ENCODE assay signal across 32 cellular contexts in the genomic region with DNA sequence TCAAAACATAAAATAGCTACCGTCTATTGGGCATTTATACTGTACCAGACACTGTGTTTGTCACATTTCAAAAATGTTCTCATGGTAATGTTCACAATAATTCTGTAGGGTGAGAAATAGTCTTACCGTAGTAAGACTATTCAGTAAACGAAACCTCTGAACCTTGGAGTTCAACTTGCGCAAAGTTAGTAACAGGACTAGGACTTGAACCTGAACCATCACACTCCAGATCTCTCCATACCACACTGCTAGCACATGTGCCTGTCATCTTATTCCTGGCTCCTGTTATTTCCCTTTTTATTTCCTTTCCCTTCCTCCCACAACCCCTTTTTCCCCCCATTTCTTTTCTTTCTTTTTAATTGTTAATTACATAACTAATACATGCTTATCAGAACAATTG.
"Had no signal": no experiment of that assay in that cellular context is flagged by ENCODE, and none has a peak within 500 bp of the region (broad histone marks: within the 10 kb centered on the region; RNA-seq: fewer than 3 reads in every experiment).

No MANE protein-coding gene starts in this region.

- ATAC-seq: activated CD4-positive, alpha-beta T cell treated with anti-CD3 and anti-CD28 coated beads for 36 hours; activated CD8-positive, alpha-beta memory T cell treated with anti-CD3 and anti-CD28 coated beads, Interleukin-2, amount 10 ng/mL, durations not matched to agents 7 days and 5 days; activated CD8-positive, alpha-beta T cell treated with anti-CD3 and anti-CD28 coated beads, Interleukin-2, amount 10 ng/mL, durations not matched to agents 7 days and 5 days; activated naive CD4-positive, alpha-beta T cell treated with anti-CD3 and anti-CD28 coated beads, Interleukin-2, amount 50 U/mL, for 72 hours; esophagus mucosa; T-helper 17 cell had no signal

- H3K27ac Mint-ChIP-seq: activated CD4-positive, alpha-beta memory T cell treated with anti-CD3 and anti-CD28 coated beads for 36 hours; activated CD4-positive, alpha-beta T cell treated with anti-CD3 and anti-CD28 coated beads for 36 hours; activated CD4-positive, alpha-beta T cell treated with anti-CD3 and anti-CD28 coated beads, Interleukin-2, amount 10 ng/mL, durations not matched to agents 24 days and 14 days; activated CD8-positive, alpha-beta memory T cell treated with anti-CD3 and anti-CD28 coated beads, Interleukin-2, amount 10 ng/mL, durations not matched to agents 7 days and 5 days; activated CD8-positive, alpha-beta T cell treated with anti-CD3 and anti-CD28 coated beads, Interleukin-2, amount 10 ng/mL, durations not matched to agents 7 days and 5 days; activated naive CD4-positive, alpha-beta T cell treated with anti-CD3 and anti-CD28 coated beads, Interleukin-2, amount 10 ng/mL, durations not matched to agents 7 days and 5 days; activated naive CD4-positive, alpha-beta T cell treated with anti-CD3 and anti-CD28 coated beads, Interleukin-2, amount 50 U/mL, for 72 hours; activated naive CD8-positive, alpha-beta T cell treated with anti-CD3 and anti-CD28 coated beads, Interleukin-2, amount 10 ng/mL, durations not matched to agents 7 days and 5 days; brain; endodermal cell; T-helper 17 cell; T-helper 2 cell treated with Interferon-gamma antibody and Interleukin-4, amounts not matched to agents 5 μg/mL and 100 μg/mL, for 36 hours had no signal

- H3K27ac ChIP-seq: ascending aorta, breast epithelium, cardiac muscle cell, colonic mucosa, WERI-Rb-1 had no signal

- H3K27me3 ChIP-seq: ascending aorta, breast epithelium, cardiac muscle cell, colonic mucosa had no signal

- H3K9me3 ChIP-seq: ascending aorta, breast epithelium, colonic mucosa had no signal

- FAIRE-seq: frontal cortex had no signal

- H3K4me1 Mint-ChIP-seq: activated CD4-positive, alpha-beta T cell treated with anti-CD3 and anti-CD28 coated beads for 36 hours; activated CD4-positive, alpha-beta T cell treated with anti-CD3 and anti-CD28 coated beads, Interleukin-2, amount 10 ng/mL, durations not matched to agents 24 days and 14 days; activated CD8-positive, alpha-beta memory T cell treated with anti-CD3 and anti-CD28 coated beads, Interleukin-2, amount 10 ng/mL, durations not matched to agents 7 days and 5 days; activated naive CD4-positive, alpha-beta T cell treated with anti-CD3 and anti-CD28 coated beads, Interleukin-2, amount 10 ng/mL, durations not matched to agents 7 days and 5 days; activated naive CD8-positive, alpha-beta T cell treated with anti-CD3 and anti-CD28 coated beads, Interleukin-2, amount 10 ng/mL, durations not matched to agents 7 days and 5 days; T-helper 17 cell had no signal

- H3K4me3 ChIP-seq: ascending aorta, breast epithelium, cardiac muscle cell, colonic mucosa had no signal

- DNase-seq: activated CD4-positive, alpha-beta memory T cell treated with anti-CD3 and anti-CD28 coated beads for 36 hours; activated CD4-positive, alpha-beta T cell treated with anti-CD3 and anti-CD28 coated beads for 36 hours; activated CD4-positive, alpha-beta T cell treated with anti-CD3 and anti-CD28 coated beads, Interleukin-2, amount 10 ng/mL, durations not matched to agents 24 days and 14 days; activated CD4-positive, CD25-positive, alpha-beta regulatory T cell; activated CD4-positive, CD25-positive, alpha-beta regulatory T cell treated with anti-CD3 and anti-CD28 coated beads, Interleukin-2, amount 50 U/mL, for 72 hours; activated CD8-positive, alpha-beta memory T cell treated with anti-CD3 and anti-CD28 coated beads, Interleukin-2, amount 10 ng/mL, durations not matched to agents 7 days and 5 days; activated CD8-positive, alpha-beta memory T cell treated with anti-CD3 and anti-CD28 coated beads, Interleukin-2, amount 50 U/mL, for 4 hours; activated CD8-positive, alpha-beta T cell treated with anti-CD3 and anti-CD28 coated beads, Interleukin-2, amount 10 ng/mL, durations not matched to agents 7 days and 5 days; activated gamma-delta T cell; activated naive CD4-positive, alpha-beta T cell; activated naive CD4-positive, alpha-beta T cell treated with anti-CD3 and anti-CD28 coated beads, Interleukin-2, amount 10 ng/mL, durations not matched to agents 7 days and 5 days; activated naive CD8-positive, alpha-beta T cell treated with anti-CD3 and anti-CD28 coated beads, Interleukin-2, amount 10 ng/mL, durations not matched to agents 7 days and 5 days; activated T-cell treated with anti-CD3 and anti-CD28 coated beads, Interleukin-2, amount 50 U/mL, for 1 hour; activated T-cell treated with anti-CD3 and anti-CD28 coated beads, Interleukin-2, amount 50 U/mL, for 48 hours; central memory CD4-positive, alpha-beta T cell; cerebellar nuclear complex; colonic mucosa; effector memory CD4-positive, alpha-beta T cell; endodermal cell; foreskin fibroblast; head of caudate nucleus; T-helper 17 cell; T1000; WERI-Rb-1 had no signal

- H3K36me3 ChIP-seq: ascending aorta, breast epithelium, cardiac muscle cell, colonic mucosa, WERI-Rb-1 had no signal

- H3K36me3 Mint-ChIP-seq: activated CD4-positive, alpha-beta memory T cell treated with anti-CD3 and anti-CD28 coated beads for 36 hours; activated CD8-positive, alpha-beta memory T cell treated with anti-CD3 and anti-CD28 coated beads, Interleukin-2, amount 10 ng/mL, durations not matched to agents 7 days and 5 days; activated naive CD4-positive, alpha-beta T cell treated with anti-CD3 and anti-CD28 coated beads, Interleukin-2, amount 10 ng/mL, durations not matched to agents 7 days and 5 days; activated naive CD4-positive, alpha-beta T cell treated with anti-CD3 and anti-CD28 coated beads, Interleukin-2, amount 50 U/mL, for 72 hours; activated naive CD8-positive, alpha-beta T cell treated with anti-CD3 and anti-CD28 coated beads, Interleukin-2, amount 10 ng/mL, durations not matched to agents 7 days and 5 days had no signal

- H3K4me3 Mint-ChIP-seq: activated CD4-positive, alpha-beta memory T cell treated with anti-CD3 and anti-CD28 coated beads for 36 hours; activated CD4-positive, alpha-beta T cell treated with anti-CD3 and anti-CD28 coated beads for 36 hours; activated CD4-positive, alpha-beta T cell treated with anti-CD3 and anti-CD28 coated beads, Interleukin-2, amount 10 ng/mL, durations not matched to agents 24 days and 14 days; activated CD8-positive, alpha-beta memory T cell treated with anti-CD3 and anti-CD28 coated beads, Interleukin-2, amount 10 ng/mL, durations not matched to agents 7 days and 5 days; activated CD8-positive, alpha-beta T cell treated with anti-CD3 and anti-CD28 coated beads, Interleukin-2, amount 10 ng/mL, durations not matched to agents 7 days and 5 days; activated naive CD4-positive, alpha-beta T cell treated with anti-CD3 and anti-CD28 coated beads, Interleukin-2, amount 10 ng/mL, durations not matched to agents 7 days and 5 days; activated naive CD8-positive, alpha-beta T cell treated with anti-CD3 and anti-CD28 coated beads, Interleukin-2, amount 10 ng/mL, durations not matched to agents 7 days and 5 days; brain; endodermal cell; T-helper 17 cell; T-helper 2 cell treated with Interferon-gamma antibody and Interleukin-4, amounts not matched to agents 5 μg/mL and 100 μg/mL, for 36 hours had no signal

- H3K4me1 ChIP-seq: colonic mucosa had no signal

- H3K27me3 Mint-ChIP-seq: activated CD4-positive, alpha-beta memory T cell treated with anti-CD3 and anti-CD28 coated beads for 36 hours; activated CD4-positive, alpha-beta T cell treated with anti-CD3 and anti-CD28 coated beads for 36 hours; activated CD4-positive, alpha-beta T cell treated with anti-CD3 and anti-CD28 coated beads, Interleukin-2, amount 10 ng/mL, durations not matched to agents 24 days and 14 days; activated CD8-positive, alpha-beta memory T cell treated with anti-CD3 and anti-CD28 coated beads, Interleukin-2, amount 10 ng/mL, durations not matched to agents 7 days and 5 days; activated naive CD4-positive, alpha-beta T cell treated with anti-CD3 and anti-CD28 coated beads, Interleukin-2, amount 10 ng/mL, durations not matched to agents 7 days and 5 days; brain; T-helper 17 cell had no signal

- H3K9me3 Mint-ChIP-seq: activated CD4-positive, alpha-beta memory T cell treated with anti-CD3 and anti-CD28 coated beads for 36 hours; activated CD4-positive, alpha-beta T cell treated with anti-CD3 and anti-CD28 coated beads, Interleukin-2, amount 10 ng/mL, durations not matched to agents 24 days and 14 days; activated naive CD4-positive, alpha-beta T cell treated with anti-CD3 and anti-CD28 coated beads, Interleukin-2, amount 10 ng/mL, durations not matched to agents 7 days and 5 days; activated naive CD4-positive, alpha-beta T cell treated with anti-CD3 and anti-CD28 coated beads, Interleukin-2, amount 50 U/mL, for 72 hours; activated naive CD8-positive, alpha-beta T cell treated with anti-CD3 and anti-CD28 coated beads, Interleukin-2, amount 10 ng/mL, durations not matched to agents 7 days and 5 days; endodermal cell; T-helper 2 cell treated with Interferon-gamma antibody and Interleukin-4, amounts not matched to agents 5 μg/mL and 100 μg/mL, for 36 hours had no signal
